In the genomic region with DNA sequence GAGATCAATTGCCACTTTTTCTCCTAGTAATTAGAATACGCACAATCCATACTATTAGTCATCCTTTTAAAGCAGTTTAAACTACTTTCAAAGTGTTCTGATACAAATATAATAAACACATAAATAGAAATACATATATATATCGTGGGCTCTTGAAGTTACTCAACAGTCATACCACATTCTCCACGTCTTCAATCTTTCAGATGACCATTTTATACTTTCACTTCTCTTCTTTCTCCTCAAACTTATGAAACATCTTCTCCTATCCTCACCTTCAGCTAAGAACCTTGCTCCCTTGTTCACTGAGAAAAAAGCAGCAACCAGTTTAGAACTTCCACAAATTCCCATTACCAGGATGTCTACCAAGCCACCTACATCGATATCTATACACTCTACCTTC, we compare ENCODE assay signal across 19 cellular contexts.
"Had no signal": no experiment of that assay in that cellular context is flagged by ENCODE, and none has a peak within 500 bp of the region (broad histone marks: within the 10 kb centered on the region; RNA-seq: fewer than 3 reads in every experiment).

No MANE protein-coding gene starts in this region.

- H3K4me1 ChIP-seq: body of pancreas, esophagus squamous epithelium, heart right ventricle, left ventricle myocardium inferior, sigmoid colon, spleen, upper lobe of right lung had no signal

- H3K9me3 ChIP-seq: body of pancreas, esophagus squamous epithelium, heart right ventricle, left ventricle myocardium inferior, sigmoid colon, spleen, upper lobe of right lung had no signal

- ATAC-seq: body of pancreas; effector memory CD8-positive, alpha-beta T cell; heart right ventricle; upper lobe of right lung had no signal

- H3K27me3 ChIP-seq: body of pancreas, esophagus squamous epithelium, heart right ventricle, sigmoid colon, spleen, upper lobe of right lung had no signal

- DNase-seq: activated B cell treated with CpG ODN at 0.5 μM for 24 hours; activated CD4-positive, alpha-beta memory T cell treated with anti-CD3 and anti-CD28 coated beads, Interleukin-2, amount 10 ng/mL, durations not matched to agents 7 days and 5 days; activated CD4-positive, alpha-beta T cell treated with anti-CD3 and anti-CD28 coated beads for 4 hours; activated naive CD4-positive, alpha-beta T cell treated with Interleukin-2 at 50 U/mL for 16 hours; activated naive CD8-positive, alpha-beta T cell treated with anti-CD3 and anti-CD28 coated beads, Interleukin-2, amount 10 ng/mL, durations not matched to agents 7 days and 5 days; activated T-cell treated with anti-CD3 and anti-CD28 coated beads, Interleukin-2, amount 50 U/mL, for 24 hours; body of pancreas; effector memory CD8-positive, alpha-beta T cell; esophagus squamous epithelium; heart right ventricle; left ventricle myocardium inferior; mammary epithelial cell; occipital lobe; posterior cingulate gyrus; sigmoid colon; spleen; stimulated activated CD4-positive, alpha-beta T cell treated with anti-CD3 and anti-CD28 coated beads, Interleukin-4, amount 100 ng/mL, for 4 hours; stimulated activated naive CD4-positive, alpha-beta T cell; upper lobe of right lung had no signal

- H3K4me3 ChIP-seq: body of pancreas, esophagus squamous epithelium, heart right ventricle, left ventricle myocardium inferior, sigmoid colon, spleen, upper lobe of right lung had no signal

- H3K27ac ChIP-seq: body of pancreas, esophagus squamous epithelium, heart right ventricle, left ventricle myocardium inferior, sigmoid colon, spleen, upper lobe of right lung had no signal
